19 cellular contexts compared by ENCODE assay signal in the genomic region with DNA sequence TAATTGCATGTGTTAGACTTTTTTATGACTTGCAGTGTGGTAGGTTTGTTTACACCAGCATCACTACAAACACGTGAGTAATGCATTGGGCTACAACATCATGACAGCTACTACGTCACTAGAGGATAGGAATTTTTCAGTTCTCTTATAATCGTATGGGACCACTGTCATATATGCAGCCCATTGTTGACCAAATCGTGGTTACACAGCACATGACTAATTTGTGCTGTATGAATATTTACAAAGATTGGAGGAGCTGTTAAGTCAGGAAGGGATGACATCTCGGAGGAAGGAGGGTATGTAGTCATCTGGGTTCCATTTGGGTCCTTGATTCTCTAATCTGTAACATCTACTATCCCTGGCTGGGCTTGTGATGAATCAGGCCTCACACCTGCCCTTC.
"Had no signal": no experiment of that assay in that cellular context is flagged by ENCODE, and none has a peak within 500 bp of the region (broad histone marks: within the 10 kb centered on the region; RNA-seq: fewer than 3 reads in every experiment).

No MANE protein-coding gene starts in this region.

- FAIRE-seq: endothelial cell of umbilical vein, frontal cortex, islet of Langerhans, urothelium cell line had no signal

- H3K9me3 Mint-ChIP-seq: endodermal cell; naive thymus-derived CD8-positive, alpha-beta T cell; type B pancreatic cell had no signal

- DNase-seq: colonic mucosa; effector CD4-positive, alpha-beta T cell; endodermal cell; erythroblast; heart left ventricle; hypothalamus; kidney glomerular epithelial cell; naive thymus-derived CD8-positive, alpha-beta T cell; psoas muscle; retina; stimulated activated CD4-positive, alpha-beta T cell treated with anti-CD3 and anti-CD28 coated beads, Interleukin-2, amount 100 ng/mL, for 24 hours; stimulated activated CD4-positive, alpha-beta T cell treated with anti-CD3 and anti-CD28 coated beads, Interleukin-4, amount 100 ng/mL, for 4 hours; stimulated activated naive CD4-positive, alpha-beta T cell treated with Interleukin-2 at 50 U/mL for 16 hours had no signal

- H3K4me1 Mint-ChIP-seq: naive thymus-derived CD8-positive, alpha-beta T cell had no signal

- H3K4me3 Mint-ChIP-seq: endodermal cell; naive thymus-derived CD8-positive, alpha-beta T cell; type B pancreatic cell had no signal

- H3K36me3 Mint-ChIP-seq: naive thymus-derived CD8-positive, alpha-beta T cell; type B pancreatic cell had no signal

- H3K27ac Mint-ChIP-seq: endodermal cell; naive thymus-derived CD8-positive, alpha-beta T cell; type B pancreatic cell had no signal

- H3K9me3 ChIP-seq: colonic mucosa, heart left ventricle, neutrophil, psoas muscle had no signal

- H3K36me3 ChIP-seq: colonic mucosa, heart left ventricle, neutrophil had no signal

- H3K27me3 ChIP-seq: colonic mucosa had no signal

- H3K4me1 ChIP-seq: colonic mucosa, heart left ventricle, psoas muscle had no signal

- H3K4me3 ChIP-seq: colonic mucosa, heart left ventricle, psoas muscle had no signal

- H3K27ac ChIP-seq: colonic mucosa, heart left ventricle, neutrophil, psoas muscle had no signal
